Comparison of ENCODE assay signal across 22 cellular contexts in the genomic region with DNA sequence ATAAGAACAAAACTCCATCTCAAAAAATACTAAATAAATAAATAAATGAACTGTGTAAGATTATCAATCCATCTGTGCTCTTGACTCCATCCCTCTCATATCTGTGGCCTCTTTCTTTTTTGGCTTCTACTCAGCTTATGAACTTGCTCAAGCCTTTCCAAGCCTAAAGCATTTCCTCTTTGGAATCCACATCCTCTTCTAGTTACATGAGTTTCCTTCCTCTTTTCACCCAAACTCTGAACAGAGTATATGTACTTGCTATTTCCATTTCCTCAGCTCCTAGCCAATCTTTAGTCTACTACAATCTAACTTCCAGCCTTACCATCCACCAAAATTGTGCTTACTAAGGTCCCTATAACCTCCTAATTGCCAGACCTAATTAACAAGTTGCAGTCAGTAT. TPM values are rescaled to one million over a fixed set of nuclear protein-coding genes. Genes with fewer than 3 reads are reported as not detected.
DNase-seq lines count a peak whose midpoint lies in the region; ATAC-seq, FAIRE-seq and TF ChIP-seq lines count a peak whose summit lies in the region.
"Had no signal": no experiment of that assay in that cellular context is flagged by ENCODE, and none has a peak within 500 bp of the region (broad histone marks: within the 10 kb centered on the region; RNA-seq: fewer than 3 reads in every experiment).

No MANE protein-coding gene starts in this region.

- TF ChIP-seq CTCF in astrocyte (IDR thresholded peaks at IDR 0.05; ENCODE audit: insufficient read depth, low read depth, low read length) (no peak), neural progenitor cell (IDR thresholded peaks at IDR 0.05) (no peak)

- H3K4me1 Mint-ChIP-seq in astrocyte (ENCODE audit: low read depth, unreplicated experiment) (peaks cover 11% of the 10 kb centered on the region), neural progenitor cell (peaks cover 7% of the 10 kb centered on the region)

- no peak overlapping the region for H3K4me2 ChIP-seq in astrocyte (ENCODE audit: low read length)
- no peak overlapping the region for H3K4me2 ChIP-seq in neural progenitor cell

- H2AFZ ChIP-seq in astrocyte (ENCODE audit: low read depth, low read length), result no peak overlapping the region
- H2AFZ ChIP-seq in neural progenitor cell (replicated peaks), result peak overlapping the region; percentile 18

- FAIRE-seq in astrocyte (lab: Jason Lieb, UNC), result no peak
- FAIRE-seq in H54 (lab: Jason Lieb, UNC), result no peak

- no peaks in the 10 kb centered on the region for H3K36me3 Mint-ChIP-seq in astrocyte (ENCODE audit: low read depth, unreplicated experiment)
- H3K36me3 Mint-ChIP-seq in neural progenitor cell, result no peaks in the 10 kb centered on the region
- H3K36me3 Mint-ChIP-seq: activated naive CD8-positive, alpha-beta T cell treated with anti-CD3 and anti-CD28 coated beads, Interleukin-2, amount 10 ng/mL, durations not matched to agents 7 days and 5 days had no signal

- ATAC-seq in HG02938 (IDR thresholded peaks at IDR 0.05; ENCODE audit: unreplicated experiment), result no peak
- ATAC-seq: activated T-cell treated with anti-CD3 and anti-CD28 coated beads, Interleukin-2, amount 50 U/mL, for 72 hours; gastroesophageal sphincter; stimulated activated naive CD8-positive, alpha-beta T cell treated with anti-CD3 and anti-CD28 coated beads, Interleukin-15, amount 100 ng/mL, for 72 hours had no signal

- H3K9me3 Mint-ChIP-seq in astrocyte (ENCODE audit: unreplicated experiment) (no peaks in the 10 kb centered on the region), neural progenitor cell (no peaks in the 10 kb centered on the region)
- H3K9me3 Mint-ChIP-seq: activated CD4-positive, alpha-beta T cell treated with anti-CD3 and anti-CD28 coated beads, Interleukin-2, amount 10 ng/mL, durations not matched to agents 7 days and 5 days; activated naive CD8-positive, alpha-beta T cell treated with anti-CD3 and anti-CD28 coated beads, Interleukin-2, amount 10 ng/mL, durations not matched to agents 7 days and 5 days; activated T-cell treated with anti-CD3 and anti-CD28 coated beads, Interleukin-2, amount 50 U/mL, for 72 hours; stimulated activated naive CD8-positive, alpha-beta T cell treated with anti-CD3 and anti-CD28 coated beads, Interleukin-15, amount 100 ng/mL, for 72 hours had no signal

- no peaks in the 10 kb centered on the region for H4K20me1 ChIP-seq in astrocyte (ENCODE audit: insufficient read depth, low read length)
- no peaks in the 10 kb centered on the region for H4K20me1 ChIP-seq in neural progenitor cell (ENCODE audit: low read depth)

- H3K4me3 Mint-ChIP-seq in astrocyte (ENCODE audit: unreplicated experiment) (peak overlapping the region; percentile 25), neural progenitor cell (no peak overlapping the region)
- H3K4me3 Mint-ChIP-seq: activated CD4-positive, alpha-beta T cell treated with anti-CD3 and anti-CD28 coated beads, Interleukin-2, amount 10 ng/mL, durations not matched to agents 7 days and 5 days; activated naive CD8-positive, alpha-beta T cell treated with anti-CD3 and anti-CD28 coated beads, Interleukin-2, amount 10 ng/mL, durations not matched to agents 7 days and 5 days; activated T-cell treated with anti-CD3 and anti-CD28 coated beads, Interleukin-2, amount 50 U/mL, for 72 hours; stimulated activated naive CD8-positive, alpha-beta T cell treated with anti-CD3 and anti-CD28 coated beads, Interleukin-15, amount 100 ng/mL, for 72 hours had no signal

- H3K9ac ChIP-seq in astrocyte (ENCODE audit: low read length) (no peak overlapping the region), neural progenitor cell (no peak overlapping the region)

- intact Hi-C loops in head of caudate nucleus (cut with DNase I), result no loop called here

- peaks cover 21% of the 10 kb centered on the region for H3F3A ChIP-seq in neural progenitor cell (ENCODE audit: low read depth)

- H3K36me3 ChIP-seq in astrocyte (ENCODE audit: insufficient read depth, low read length) (peaks cover 6% of the 10 kb centered on the region), neural progenitor cell (no peaks in the 10 kb centered on the region)
- H3K36me3 ChIP-seq: gastroesophageal sphincter, ovary, uterus had no signal

- H3K4me3 ChIP-seq in astrocyte (ENCODE audit: insufficient read depth, low read depth, low read length) (no peak overlapping the region), neural progenitor cell (no peak overlapping the region)
- H3K4me3 ChIP-seq: gastroesophageal sphincter, ovary, uterus had no signal

- H3K27ac ChIP-seq in astrocyte (ENCODE audit: low read depth, low read length) (no peak overlapping the region), neural progenitor cell (no peak overlapping the region)
- H3K27ac ChIP-seq: gastroesophageal sphincter, ovary, uterus had no signal

- H3K79me2 ChIP-seq in astrocyte (ENCODE audit: insufficient read depth, low read length), result peaks cover 26% of the 10 kb centered on the region
- H3K79me2 ChIP-seq in neural progenitor cell (ENCODE audit: low read depth), result peaks cover 22% of the 10 kb centered on the region

- no peak overlapping the region for H3K27ac Mint-ChIP-seq in astrocyte (ENCODE audit: unreplicated experiment)
- H3K27ac Mint-ChIP-seq in neural progenitor cell, result no peak overlapping the region
- H3K27ac Mint-ChIP-seq: activated CD4-positive, alpha-beta T cell treated with anti-CD3 and anti-CD28 coated beads, Interleukin-2, amount 10 ng/mL, durations not matched to agents 7 days and 5 days; activated naive CD8-positive, alpha-beta T cell treated with anti-CD3 and anti-CD28 coated beads, Interleukin-2, amount 10 ng/mL, durations not matched to agents 7 days and 5 days; activated T-cell treated with anti-CD3 and anti-CD28 coated beads, Interleukin-2, amount 50 U/mL, for 72 hours; stimulated activated naive CD8-positive, alpha-beta T cell treated with anti-CD3 and anti-CD28 coated beads, Interleukin-15, amount 100 ng/mL, for 72 hours had no signal

- H3K4me1 ChIP-seq in astrocyte (ENCODE audit: insufficient read depth, low read length) (peaks cover 15% of the 10 kb centered on the region), neural progenitor cell (peaks cover 18% of the 10 kb centered on the region)

- peak; percentile 6 for DNase-seq in EH (ENCODE audit: low read depth)
- peak; percentile 6 for DNase-seq in NCI-H226
- no peak for DNase-seq in astrocyte (ENCODE audit: low read depth)
- DNase-seq in neural progenitor cell (ENCODE audit: low spot score), result no peak
- DNase-seq in head of caudate nucleus, result no peak
- no peak for DNase-seq in H54 (ENCODE audit: insufficient read length, low spot score)
- no peak for DNase-seq in anterior cingulate cortex (lab: John Stamatoyannopoulos, UW)
- DNase-seq: activated CD4-positive, alpha-beta T cell treated with anti-CD3 and anti-CD28 coated beads, Interleukin-2, amount 10 ng/mL, durations not matched to agents 7 days and 5 days; activated naive CD8-positive, alpha-beta T cell treated with anti-CD3 and anti-CD28 coated beads, Interleukin-2, amount 10 ng/mL, durations not matched to agents 7 days and 5 days; activated T-cell treated with anti-CD3 and anti-CD28 coated beads, Interleukin-2, amount 50 U/mL, for 72 hours; central memory CD4-positive, alpha-beta T cell; DMS53; HCEC 1CT; NCI-H1436 treated with DMSO at 0.1 percent for 48 hours; NCI-H524; ovary; stimulated activated CD4-positive, alpha-beta T cell treated with anti-CD3 and anti-CD28 coated beads, Interleukin-12 subunit alpha, Interleukin-12 subunit beta, amount 100 ng/mL, for 4 hours; stimulated activated naive CD8-positive, alpha-beta T cell treated with anti-CD3 and anti-CD28 coated beads, Interleukin-15, amount 100 ng/mL, for 72 hours; T-helper 2 cell; uterus had no signal

- H3K27me3 ChIP-seq in astrocyte (ENCODE audit: insufficient read depth, low read length) (no peaks in the 10 kb centered on the region), neural progenitor cell (no peaks in the 10 kb centered on the region)
- H3K27me3 ChIP-seq: gastroesophageal sphincter, ovary, uterus had no signal

- H3K9me3 ChIP-seq in astrocyte (ENCODE audit: insufficient read depth, low read depth, low read length), result no peaks in the 10 kb centered on the region
- no peaks in the 10 kb centered on the region for H3K9me3 ChIP-seq in neural progenitor cell (ENCODE audit: low read depth)
- H3K9me3 ChIP-seq: gastroesophageal sphincter, ovary, uterus had no signal

- H3K27me3 Mint-ChIP-seq in astrocyte (ENCODE audit: low read depth, unreplicated experiment), result no peaks in the 10 kb centered on the region
- H3K27me3 Mint-ChIP-seq in neural progenitor cell (ENCODE audit: insufficient read depth, low read depth), result peaks cover 3% of the 10 kb centered on the region

- no peak for TF ChIP-seq POLR2A in H54 (IDR thresholded peaks at IDR 0.05; ENCODE audit: low read depth, low read length)

RNA-seq across cellular contexts. Expression of a gene that starts 2.4 kb away (rescaled TPM):
- total RNA-seq in astrocyte, result 166 and 169 TPM in 2 replicates
- 90.6 and 174 TPM in 2 replicates for total RNA-seq in neural progenitor cell (ENCODE audit: low replicate concordance)

Comparison
In these comparisons a context has a peak if more than half of its experiments do, and no peak if none do; other contexts are left out.
1. DNase-seq: peak in EH (single experiment) and NCI-H226 (single experiment); none in astrocyte (single experiment), neural progenitor cell (single experiment), head of caudate nucleus (0 of 42), H54 (single experiment) and anterior cingulate cortex (0 of 58).